31 cellular contexts compared by ENCODE assay signal in genomic region chrX:14380044-14380443, GRCh38.
"Had no signal": no experiment of that assay in that cellular context is flagged by ENCODE, and none has a peak within 500 bp of the region (broad histone marks: within the 10 kb centered on the region; RNA-seq: fewer than 3 reads in every experiment).

No MANE protein-coding gene starts in this region.

- H3K9me3 ChIP-seq: ascending aorta had no signal

- H3K27me3 ChIP-seq: ascending aorta, cardiac muscle cell had no signal

- H3K27ac ChIP-seq: ascending aorta, cardiac muscle cell, VCaP had no signal

- H3K4me1 ChIP-seq: ascending aorta had no signal

- DNase-seq: activated B cell treated with CpG ODN at 0.5 μM for 24 hours; activated CD4-positive, alpha-beta memory T cell treated with anti-CD3 and anti-CD28 coated beads for 36 hours; activated CD4-positive, alpha-beta T cell treated with anti-CD3 and anti-CD28 coated beads for 4 hours; activated CD4-positive, alpha-beta T cell treated with anti-CD3 and anti-CD28 coated beads, Interleukin-2, amount 10 ng/mL, durations not matched to agents 24 days and 14 days; activated CD4-positive, alpha-beta T cell treated with anti-CD3 and anti-CD28 coated beads, Interleukin-2, amount 50 U/mL, for 1 hour; activated CD4-positive, alpha-beta T cell treated with anti-CD3 and anti-CD28 coated beads, Interleukin-2, amount 50 U/mL, for 4 hours; activated CD4-positive, CD25-positive, alpha-beta regulatory T cell treated with anti-CD3 and anti-CD28 coated beads, Interleukin-2, amount 50 U/mL, for 72 hours; activated CD8-positive, alpha-beta memory T cell treated with anti-CD3 and anti-CD28 coated beads, Interleukin-2, amount 50 U/mL, for 4 hours; activated CD8-positive, alpha-beta T cell treated with anti-CD3 and anti-CD28 coated beads for 36 hours; activated gamma-delta T cell; activated naive CD4-positive, alpha-beta T cell treated with anti-CD3 and anti-CD28 coated beads, Interleukin-2, amount 10 ng/mL, durations not matched to agents 7 days and 5 days; activated naive CD4-positive, alpha-beta T cell treated with Interleukin-2 at 50 U/mL for 16 hours; activated naive CD8-positive, alpha-beta T cell treated with anti-CD3 and anti-CD28 coated beads, Interleukin-2, amount 10 ng/mL, durations not matched to agents 7 days and 5 days; activated naive CD8-positive, alpha-beta T cell treated with anti-CD3 and anti-CD28 coated beads, Interleukin-2, amount 50 U/mL, for 24 hours; activated T-cell treated with anti-CD3 and anti-CD28 coated beads for 4 hours; activated T-cell treated with anti-CD3 and anti-CD28 coated beads, Interleukin-2, amount 50 U/mL, for 1 hour; activated T-cell treated with anti-CD3 and anti-CD28 coated beads, Interleukin-2, amount 50 U/mL, for 4 hours; activated T-cell treated with anti-CD3 and anti-CD28 coated beads, Interleukin-2, amount 50 U/mL, for 72 hours; amygdala; anterior cingulate cortex; caudate nucleus; cerebellar nuclear complex; T-helper 1 cell; T-helper 2 cell; T-helper 9 cell had no signal

- H3K4me3 ChIP-seq: ascending aorta, cardiac muscle cell had no signal

- H3K36me3 ChIP-seq: ascending aorta, cardiac muscle cell had no signal

- ATAC-seq: activated CD8-positive, alpha-beta T cell treated with anti-CD3 and anti-CD28 coated beads for 36 hours; activated naive CD8-positive, alpha-beta T cell treated with anti-CD3 and anti-CD28 coated beads, Interleukin-2, amount 50 U/mL, for 24 hours; activated T-cell treated with anti-CD3 and anti-CD28 coated beads, Interleukin-2, amount 50 U/mL, for 4 hours; activated T-cell treated with anti-CD3 and anti-CD28 coated beads, Interleukin-2, amount 50 U/mL, for 72 hours; activated T-helper 17 cell treated with anti-CD3 and anti-CD28 coated beads, Interleukin-2, amount 50 U/mL, for 72 hours had no signal

- FAIRE-seq: bronchial epithelial cell, TTC549 had no signal
